In the genomic region with DNA sequence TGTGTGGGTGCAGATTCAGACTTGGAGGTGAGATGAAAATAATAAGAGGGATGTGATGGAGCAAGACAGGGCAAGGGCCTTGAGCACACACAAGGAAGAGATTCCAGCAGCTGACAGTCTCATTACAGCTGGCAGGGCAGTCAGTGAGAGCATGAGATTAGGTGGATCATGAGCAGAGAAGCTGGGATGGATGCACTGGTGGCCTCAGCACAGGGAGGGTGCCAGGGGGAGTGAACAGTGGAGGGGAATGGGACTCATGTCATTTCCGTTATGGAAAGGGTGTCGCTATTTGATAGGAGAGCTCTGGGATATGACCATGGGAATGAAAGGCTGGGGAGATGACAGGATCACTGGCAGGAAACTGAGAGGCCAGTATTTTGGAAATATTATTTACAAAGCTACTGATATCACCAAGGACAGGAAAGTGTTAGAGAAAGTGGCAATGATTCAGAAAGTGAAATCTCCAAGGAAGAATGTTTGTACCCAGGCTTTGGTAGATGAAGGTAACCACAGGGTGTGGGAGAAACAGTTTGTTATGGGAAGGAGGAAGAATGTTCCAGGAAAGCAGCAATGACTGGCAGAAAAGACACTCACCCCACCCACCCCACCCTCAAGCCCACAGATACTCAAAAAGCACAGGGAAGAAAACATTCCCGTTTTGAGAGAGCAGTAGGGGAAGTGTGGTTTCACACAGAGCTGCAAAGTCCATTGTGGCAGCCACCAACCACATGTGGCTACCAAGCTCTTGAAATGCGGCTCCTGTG, we compare ENCODE assay signal across 12 cellular contexts.
DNase-seq lines count a peak whose midpoint lies in the region; ATAC-seq and TF ChIP-seq lines count a peak whose summit lies in the region.
"Had no signal": no experiment of that assay in that cellular context is flagged by ENCODE, and none has a peak within 500 bp of the region (broad histone marks: within the 10 kb centered on the region; RNA-seq: fewer than 3 reads in every experiment).

No MANE protein-coding gene starts in this region.

- peaks cover 44% of the 10 kb centered on the region for H3K4me1 Mint-ChIP-seq in MCF 10A (ENCODE audit: insufficient read depth, unreplicated experiment)
- H3K4me1 Mint-ChIP-seq in activated T-helper 1 cell treated with anti-CD3 and anti-CD28 coated beads, Interleukin-12 subunit alpha, Interleukin-12 subunit beta, Interleukin-2, Interleukin-4 antibody, amounts not matched to agents 30 ng/mL and 10 ng/mL and 1 ng/mL, durations not matched to agents 14 hours and 24 hours and 36 hours (ENCODE audit: low read depth), result peaks cover 32% of the 10 kb centered on the region
- peaks cover 14 to 22% (median 18%) of the 10 kb centered on the region in 4 donors for H3K4me1 Mint-ChIP-seq in naive thymus-derived CD8-positive, alpha-beta T cell

- H3K27me3 ChIP-seq in breast epithelium (no peaks in the 10 kb centered on the region), gastroesophageal sphincter (no peaks in the 10 kb centered on the region), smooth muscle cell (ENCODE audit: low read depth) (no peaks in the 10 kb centered on the region)

- no peaks in the 10 kb centered on the region for H3K4me1 ChIP-seq in breast epithelium
- peaks cover 0 to 15% (median 7%) of the 10 kb centered on the region in 3 donors for H3K4me1 ChIP-seq in gastroesophageal sphincter
- peaks cover 8% of the 10 kb centered on the region for H3K4me1 ChIP-seq in smooth muscle cell (ENCODE audit: low read depth)
- peaks cover 6% of the 10 kb centered on the region for H3K4me1 ChIP-seq in OCI-LY7 (ENCODE audit: insufficient read depth, low read length, poor library complexity, severe bottlenecking)

- TF ChIP-seq CTCF in MCF 10A (IDR thresholded peaks at IDR 0.05; ENCODE audit: unreplicated experiment), result no peak
- no peak for TF ChIP-seq CTCF in breast epithelium (IDR thresholded peaks at IDR 0.05)
- no peak for TF ChIP-seq CTCF in gastroesophageal sphincter (IDR thresholded peaks at IDR 0.05)
- TF ChIP-seq CTCF in smooth muscle cell (IDR thresholded peaks at IDR 0.05; ENCODE audit: borderline replicate concordance, insufficient read depth, poor library complexity, severe bottlenecking), result no peak
- no peak for TF ChIP-seq CTCF in OCI-LY7 (conservative IDR thresholded peaks at IDR 0.05; ENCODE audit: low read length)

- no peaks in the 10 kb centered on the region for H4K20me1 ChIP-seq in smooth muscle cell (ENCODE audit: low read depth)
- H4K20me1 ChIP-seq in OCI-LY7 (ENCODE audit: insufficient read depth, low read length), result no peaks in the 10 kb centered on the region

- H3K4me2 ChIP-seq in smooth muscle cell (no peak overlapping the region), OCI-LY7 (ENCODE audit: low read length) (no peak overlapping the region)

- H3K36me3 Mint-ChIP-seq in MCF 10A (ENCODE audit: insufficient read depth, unreplicated experiment), result no peaks in the 10 kb centered on the region
- H3K36me3 Mint-ChIP-seq in activated T-helper 1 cell treated with anti-CD3 and anti-CD28 coated beads, Interleukin-12 subunit alpha, Interleukin-12 subunit beta, Interleukin-2, Interleukin-4 antibody, amounts not matched to agents 30 ng/mL and 10 ng/mL and 1 ng/mL, durations not matched to agents 14 hours and 24 hours and 36 hours (ENCODE audit: low read depth), result no peaks in the 10 kb centered on the region
- H3K36me3 Mint-ChIP-seq in naive thymus-derived CD8-positive, alpha-beta T cell, result no peaks in the 10 kb centered on the region

- no peaks in the 10 kb centered on the region for H3F3A ChIP-seq in smooth muscle cell (ENCODE audit: low read depth)

- ATAC-seq in gastroesophageal sphincter (peak; percentile 51), HG03460 (IDR thresholded peaks at IDR 0.05; ENCODE audit: unreplicated experiment) (no peak)
- no peak for ATAC-seq in naive thymus-derived CD8-positive, alpha-beta T cell

- no peak overlapping the region for H3K9ac ChIP-seq in smooth muscle cell (ENCODE audit: low read depth)

- no peaks in the 10 kb centered on the region for H3K9me3 Mint-ChIP-seq in MCF 10A (ENCODE audit: unreplicated experiment)
- H3K9me3 Mint-ChIP-seq in activated T-helper 1 cell treated with anti-CD3 and anti-CD28 coated beads, Interleukin-12 subunit alpha, Interleukin-12 subunit beta, Interleukin-2, Interleukin-4 antibody, amounts not matched to agents 30 ng/mL and 10 ng/mL and 1 ng/mL, durations not matched to agents 14 hours and 24 hours and 36 hours, result no peaks in the 10 kb centered on the region
- H3K9me3 Mint-ChIP-seq in naive thymus-derived CD8-positive, alpha-beta T cell, result no peaks in the 10 kb centered on the region

- H3K4me3 Mint-ChIP-seq in MCF 10A (ENCODE audit: unreplicated experiment), result peak overlapping the region; percentile 6
- no peak overlapping the region for H3K4me3 Mint-ChIP-seq in activated T-helper 1 cell treated with anti-CD3 and anti-CD28 coated beads, Interleukin-12 subunit alpha, Interleukin-12 subunit beta, Interleukin-2, Interleukin-4 antibody, amounts not matched to agents 30 ng/mL and 10 ng/mL and 1 ng/mL, durations not matched to agents 14 hours and 24 hours and 36 hours
- H3K4me3 Mint-ChIP-seq in naive thymus-derived CD8-positive, alpha-beta T cell, result no peak overlapping the region

- 72 to 76% methylated on average over 3 to 4 of the region's 4 CpGs for WGBS in gastroesophageal sphincter (ENCODE audit: low coverage in 1 of 2), 2 donors
- WGBS in smooth muscle cell (ENCODE audit: low lambda C conversion rate), result 51% methylated on average over 4 of the region's 4 CpGs

- no peak for TF ChIP-seq EP300 in gastroesophageal sphincter (IDR thresholded peaks at IDR 0.05)

- intact Hi-C loops in MCF 10A (cut with micrococcal nuclease), result no loop called here
- intact Hi-C loops in breast epithelium (cut with DNase I; ENCODE audit: low total_unique reads), result loop anchor here (5.0 kb wide), 1 partner anchor 236 kb away; no protein-coding TSS in a partner anchor
- intact Hi-C loops in activated T-helper 1 cell treated with anti-CD3 and anti-CD28 coated beads, Interleukin-12 subunit alpha, Interleukin-12 subunit beta, Interleukin-2, Interleukin-4 antibody, amounts not matched to agents 30 ng/mL and 10 ng/mL and 1 ng/mL, durations not matched to agents 14 hours and 24 hours and 36 hours (cut with micrococcal nuclease), result no loop called here
- intact Hi-C loops in OCI-LY7 (cut with micrococcal nuclease; ENCODE audit: unreplicated experiment), result no loop called here

- H3K27ac Mint-ChIP-seq in MCF 10A (ENCODE audit: low read depth, unreplicated experiment), result peak overlapping the region; percentile 97
- peak overlapping the region; percentile 7 for H3K27ac Mint-ChIP-seq in activated T-helper 1 cell treated with anti-CD3 and anti-CD28 coated beads, Interleukin-12 subunit alpha, Interleukin-12 subunit beta, Interleukin-2, Interleukin-4 antibody, amounts not matched to agents 30 ng/mL and 10 ng/mL and 1 ng/mL, durations not matched to agents 14 hours and 24 hours and 36 hours
- peak overlapping the region in 5 of 10 donors; percentile 23 to 50 (median 35) for H3K27ac Mint-ChIP-seq in naive thymus-derived CD8-positive, alpha-beta T cell

- TF ChIP-seq POLR2A in breast epithelium (IDR thresholded peaks at IDR 0.05) (no peak), gastroesophageal sphincter (IDR thresholded peaks at IDR 0.05) (no peak)

- no peak overlapping the region for H3K4me3 ChIP-seq in breast epithelium
- no peak overlapping the region for H3K4me3 ChIP-seq in gastroesophageal sphincter
- H3K4me3 ChIP-seq in smooth muscle cell, result no peak overlapping the region
- no peak overlapping the region for H3K4me3 ChIP-seq in OCI-LY7 (ENCODE audit: low read depth, low read length, poor library complexity, severe bottlenecking)

- CTCF ChIA-PET in MCF 10A (lab: Yijun Ruan, JAX) (interaction anchor here (0.6 to 12.9 kb wide), 15 partner anchors 12 to 590 kb away, joined by 3 to 216 read pairs (median 5); no protein-coding TSS in a partner anchor), OCI-LY7 (lab: Charles Lee; ENCODE audit: unreplicated experiment) (no interaction called here)

- DNase-seq in MCF 10A (ENCODE audit: unreplicated experiment) (peak; percentile 48), breast epithelium (ENCODE audit: low spot score in 2 of 2) (no peak), smooth muscle cell (lab: John Stamatoyannopoulos, UW; ENCODE audit: unreplicated experiment) (no peak), OCI-LY7 (ENCODE audit: low spot score) (no peak)
- no peak for DNase-seq in activated T-helper 1 cell treated with anti-CD3 and anti-CD28 coated beads, Interleukin-12 subunit alpha, Interleukin-12 subunit beta, Interleukin-2, Interleukin-4 antibody, amounts not matched to agents 30 ng/mL and 10 ng/mL and 1 ng/mL, durations not matched to agents 14 hours and 24 hours and 36 hours (ENCODE audit: low spot score)
- DNase-seq in naive thymus-derived CD8-positive, alpha-beta T cell, result no peak
- DNase-seq: NCI-H2081 treated with DMSO at 0.1 percent for 48 hours; SHP77 treated with DMSO at 0.1 percent for 48 hours; stimulated activated CD4-positive, alpha-beta T cell treated with anti-CD3 and anti-CD28 coated beads, Interleukin-1b, Interleukin-23, amount 100 ng/mL, for 48 hours had no signal

- POLR2A ChIA-PET in MCF 10A (lab: Yijun Ruan, JAX) (interaction anchor here (0.6 to 1.2 kb wide), 8 partner anchors 11 to 414 kb away, joined by 3 to 5 read pairs (median 3); no protein-coding TSS in a partner anchor), OCI-LY7 (lab: Charles Lee) (interaction anchor here (0.9 kb wide), 1 partner anchor 508 kb away, joined by 3 read pairs; no protein-coding TSS in a partner anchor)
- POLR2A ChIA-PET in naive thymus-derived CD8-positive, alpha-beta T cell (lab: Charles Lee), result no interaction called here

- BruUV-seq in MCF 10A (replicated peaks; lab: Mats Ljungman, UMichigan), result no TSS peak
- BruUV-seq in OCI-LY7 (replicated peaks; lab: Mats Ljungman, UMichigan), result no TSS peak

- H2AFZ ChIP-seq in smooth muscle cell (ENCODE audit: low read depth) (no peak overlapping the region), OCI-LY7 (ENCODE audit: low read length) (no peak overlapping the region)

- no peaks in the 10 kb centered on the region for H3K9me3 ChIP-seq in breast epithelium
- no peaks in the 10 kb centered on the region for H3K9me3 ChIP-seq in gastroesophageal sphincter
- H3K9me3 ChIP-seq in smooth muscle cell (replicated peaks; ENCODE audit: low read depth), result no peaks in the 10 kb centered on the region
- no peaks in the 10 kb centered on the region for H3K9me3 ChIP-seq in OCI-LY7 (ENCODE audit: low read length)

- H3K36me3 ChIP-seq in breast epithelium (no peaks in the 10 kb centered on the region), gastroesophageal sphincter (no peaks in the 10 kb centered on the region), smooth muscle cell (ENCODE audit: low read depth) (no peaks in the 10 kb centered on the region), OCI-LY7 (ENCODE audit: insufficient read depth, low read length) (no peaks in the 10 kb centered on the region)

- H3K9me2 ChIP-seq in OCI-LY7 (ENCODE audit: insufficient read depth, low read length), result no peaks in the 10 kb centered on the region

- H3K79me2 ChIP-seq in smooth muscle cell (ENCODE audit: low read depth), result no peaks in the 10 kb centered on the region
- no peaks in the 10 kb centered on the region for H3K79me2 ChIP-seq in OCI-LY7 (ENCODE audit: insufficient read depth, low read depth, low read length)

- H3K27ac ChIP-seq in breast epithelium (no peak overlapping the region), gastroesophageal sphincter (no peak overlapping the region), smooth muscle cell (ENCODE audit: low read depth) (peak overlapping the region; percentile 29), OCI-LY7 (ENCODE audit: low read depth, low read length, poor library complexity, severe bottlenecking) (no peak overlapping the region)
- H3K27ac ChIP-seq: C4-2B had no signal

- peaks cover 3% of the 10 kb centered on the region for H3K27me3 Mint-ChIP-seq in MCF 10A (ENCODE audit: insufficient read depth, unreplicated experiment)
- peaks cover 3% of the 10 kb centered on the region for H3K27me3 Mint-ChIP-seq in activated T-helper 1 cell treated with anti-CD3 and anti-CD28 coated beads, Interleukin-12 subunit alpha, Interleukin-12 subunit beta, Interleukin-2, Interleukin-4 antibody, amounts not matched to agents 30 ng/mL and 10 ng/mL and 1 ng/mL, durations not matched to agents 14 hours and 24 hours and 36 hours (ENCODE audit: insufficient read depth)
- no peaks in the 10 kb centered on the region for H3K27me3 Mint-ChIP-seq in naive thymus-derived CD8-positive, alpha-beta T cell
